ENCODE assay signal across 31 cellular contexts in genomic region chr17:73390851-73391250, GRCh38.
"Had no signal": no experiment of that assay in that cellular context is flagged by ENCODE, and none has a peak within 500 bp of the region (broad histone marks: within the 10 kb centered on the region; RNA-seq: fewer than 3 reads in every experiment).

No MANE protein-coding gene starts in this region.

- H3K4me3 Mint-ChIP-seq: activated CD4-positive, alpha-beta memory T cell treated with anti-CD3 and anti-CD28 coated beads, Interleukin-2, amount 10 ng/mL, durations not matched to agents 7 days and 5 days; activated CD4-positive, alpha-beta T cell treated with anti-CD3 and anti-CD28 coated beads, Interleukin-2, amount 10 ng/mL, durations not matched to agents 7 days and 5 days; activated naive CD4-positive, alpha-beta T cell treated with anti-CD3 and anti-CD28 coated beads, Interleukin-2, amount 10 ng/mL, durations not matched to agents 7 days and 5 days; activated naive CD8-positive, alpha-beta T cell treated with anti-CD3 and anti-CD28 coated beads, Interleukin-2, amount 10 ng/mL, durations not matched to agents 7 days and 5 days; activated T-cell treated with anti-CD3 and anti-CD28 coated beads, Interleukin-2, amount 50 U/mL, for 24 hours; activated T-cell treated with anti-CD3 and anti-CD28 coated beads, Interleukin-2, amount 50 U/mL, for 72 hours; brain; dendritic cell treated with granulocyte-macrophage colony-stimulating factor and Interleukin-4, amounts not matched to agents 40 ng/mL and 50 ng/mL, for 4 days; WTC11 had no signal

- H3K36me3 ChIP-seq: breast epithelium, esophagus muscularis mucosa, gastrocnemius medialis, heart right ventricle had no signal

- H3K4me3 ChIP-seq: ascending aorta, breast epithelium, cardiac muscle cell, coronary artery, dorsolateral prefrontal cortex, esophagus muscularis mucosa, gastrocnemius medialis, heart right ventricle had no signal

- H3K27me3 Mint-ChIP-seq: activated CD4-positive, alpha-beta memory T cell treated with anti-CD3 and anti-CD28 coated beads, Interleukin-2, amount 10 ng/mL, durations not matched to agents 7 days and 5 days; activated CD4-positive, alpha-beta T cell treated with anti-CD3 and anti-CD28 coated beads, Interleukin-2, amount 10 ng/mL, durations not matched to agents 7 days and 5 days; activated naive CD4-positive, alpha-beta T cell treated with anti-CD3 and anti-CD28 coated beads, Interleukin-2, amount 10 ng/mL, durations not matched to agents 7 days and 5 days; activated naive CD8-positive, alpha-beta T cell treated with anti-CD3 and anti-CD28 coated beads, Interleukin-2, amount 10 ng/mL, durations not matched to agents 7 days and 5 days; activated T-cell treated with anti-CD3 and anti-CD28 coated beads, Interleukin-2, amount 50 U/mL, for 24 hours; brain; dendritic cell treated with granulocyte-macrophage colony-stimulating factor and Interleukin-4, amounts not matched to agents 40 ng/mL and 50 ng/mL, for 4 days had no signal

- ATAC-seq: activated naive CD4-positive, alpha-beta T cell treated with anti-CD3 and anti-CD28 coated beads, Interleukin-2, amount 50 U/mL, for 72 hours; activated T-cell treated with anti-CD3 and anti-CD28 coated beads, Interleukin-2, amount 50 U/mL, for 72 hours; foreskin keratinocyte; gastrocnemius medialis; heart right ventricle; WTC11 had no signal

- DNase-seq: activated CD4-positive, alpha-beta memory T cell treated with anti-CD3 and anti-CD28 coated beads, Interleukin-2, amount 10 ng/mL, durations not matched to agents 7 days and 5 days; activated CD4-positive, alpha-beta T cell treated with anti-CD3 and anti-CD28 coated beads for 1 hour; activated CD4-positive, alpha-beta T cell treated with anti-CD3 and anti-CD28 coated beads for 4 hours; activated CD4-positive, alpha-beta T cell treated with anti-CD3 and anti-CD28 coated beads, Interleukin-2, amount 10 ng/mL, durations not matched to agents 7 days and 5 days; activated CD4-positive, alpha-beta T cell treated with anti-CD3 and anti-CD28 coated beads, Interleukin-2, amount 50 U/mL, for 4 hours; activated CD8-positive, alpha-beta memory T cell treated with anti-CD3 and anti-CD28 coated beads, Interleukin-2, amount 50 U/mL, for 48 hours; activated gamma-delta T cell; activated naive CD4-positive, alpha-beta T cell; activated naive CD4-positive, alpha-beta T cell treated with anti-CD3 and anti-CD28 coated beads, Interleukin-2, amount 10 ng/mL, durations not matched to agents 7 days and 5 days; activated naive CD8-positive, alpha-beta T cell treated with anti-CD3 and anti-CD28 coated beads, Interleukin-2, amount 10 ng/mL, durations not matched to agents 7 days and 5 days; activated T-cell treated with anti-CD3 and anti-CD28 coated beads for 4 hours; activated T-cell treated with anti-CD3 and anti-CD28 coated beads, Interleukin-2, amount 50 U/mL, for 24 hours; activated T-cell treated with anti-CD3 and anti-CD28 coated beads, Interleukin-2, amount 50 U/mL, for 72 hours; central memory CD4-positive, alpha-beta T cell; cerebellar nuclear complex; dorsolateral prefrontal cortex; effector memory CD4-positive, alpha-beta T cell; erythroblast; foreskin keratinocyte; gastrocnemius medialis; heart right ventricle; T-helper 2 cell had no signal

- H3K9me3 Mint-ChIP-seq: activated CD4-positive, alpha-beta memory T cell treated with anti-CD3 and anti-CD28 coated beads, Interleukin-2, amount 10 ng/mL, durations not matched to agents 7 days and 5 days; activated CD4-positive, alpha-beta T cell treated with anti-CD3 and anti-CD28 coated beads, Interleukin-2, amount 10 ng/mL, durations not matched to agents 7 days and 5 days; activated naive CD4-positive, alpha-beta T cell treated with anti-CD3 and anti-CD28 coated beads, Interleukin-2, amount 10 ng/mL, durations not matched to agents 7 days and 5 days; activated naive CD4-positive, alpha-beta T cell treated with anti-CD3 and anti-CD28 coated beads, Interleukin-2, amount 50 U/mL, for 72 hours; activated naive CD8-positive, alpha-beta T cell treated with anti-CD3 and anti-CD28 coated beads, Interleukin-2, amount 10 ng/mL, durations not matched to agents 7 days and 5 days; activated T-cell treated with anti-CD3 and anti-CD28 coated beads, Interleukin-2, amount 50 U/mL, for 24 hours; activated T-cell treated with anti-CD3 and anti-CD28 coated beads, Interleukin-2, amount 50 U/mL, for 72 hours; brain; dendritic cell treated with granulocyte-macrophage colony-stimulating factor and Interleukin-4, amounts not matched to agents 40 ng/mL and 50 ng/mL, for 4 days; WTC11 had no signal

- H3K9me3 ChIP-seq: ascending aorta, breast epithelium, esophagus muscularis mucosa, gastrocnemius medialis, heart right ventricle had no signal

- H3K4me1 Mint-ChIP-seq: activated CD4-positive, alpha-beta memory T cell treated with anti-CD3 and anti-CD28 coated beads, Interleukin-2, amount 10 ng/mL, durations not matched to agents 7 days and 5 days; activated CD4-positive, alpha-beta T cell treated with anti-CD3 and anti-CD28 coated beads, Interleukin-2, amount 10 ng/mL, durations not matched to agents 7 days and 5 days; activated naive CD4-positive, alpha-beta T cell treated with anti-CD3 and anti-CD28 coated beads, Interleukin-2, amount 10 ng/mL, durations not matched to agents 7 days and 5 days; activated naive CD8-positive, alpha-beta T cell treated with anti-CD3 and anti-CD28 coated beads, Interleukin-2, amount 10 ng/mL, durations not matched to agents 7 days and 5 days had no signal

- H3K27ac ChIP-seq: ascending aorta, breast epithelium, cardiac muscle cell, coronary artery, dorsolateral prefrontal cortex, esophagus muscularis mucosa, foreskin keratinocyte, gastrocnemius medialis, heart right ventricle had no signal

- H3K4me1 ChIP-seq: ascending aorta, breast epithelium, esophagus muscularis mucosa, foreskin keratinocyte, gastrocnemius medialis had no signal

- H3K36me3 Mint-ChIP-seq: activated naive CD4-positive, alpha-beta T cell treated with anti-CD3 and anti-CD28 coated beads, Interleukin-2, amount 10 ng/mL, durations not matched to agents 7 days and 5 days; activated naive CD4-positive, alpha-beta T cell treated with anti-CD3 and anti-CD28 coated beads, Interleukin-2, amount 50 U/mL, for 72 hours; activated naive CD8-positive, alpha-beta T cell treated with anti-CD3 and anti-CD28 coated beads, Interleukin-2, amount 10 ng/mL, durations not matched to agents 7 days and 5 days; WTC11 had no signal

- H3K27ac Mint-ChIP-seq: activated CD4-positive, alpha-beta memory T cell treated with anti-CD3 and anti-CD28 coated beads, Interleukin-2, amount 10 ng/mL, durations not matched to agents 7 days and 5 days; activated CD4-positive, alpha-beta T cell treated with anti-CD3 and anti-CD28 coated beads, Interleukin-2, amount 10 ng/mL, durations not matched to agents 7 days and 5 days; activated naive CD4-positive, alpha-beta T cell treated with anti-CD3 and anti-CD28 coated beads, Interleukin-2, amount 10 ng/mL, durations not matched to agents 7 days and 5 days; activated naive CD8-positive, alpha-beta T cell treated with anti-CD3 and anti-CD28 coated beads, Interleukin-2, amount 10 ng/mL, durations not matched to agents 7 days and 5 days; activated T-cell treated with anti-CD3 and anti-CD28 coated beads, Interleukin-2, amount 50 U/mL, for 24 hours; activated T-cell treated with anti-CD3 and anti-CD28 coated beads, Interleukin-2, amount 50 U/mL, for 72 hours; brain; dendritic cell treated with granulocyte-macrophage colony-stimulating factor and Interleukin-4, amounts not matched to agents 40 ng/mL and 50 ng/mL, for 4 days; WTC11 had no signal

- H3K27me3 ChIP-seq: ascending aorta, breast epithelium, cardiac muscle cell, dorsolateral prefrontal cortex, foreskin keratinocyte, gastrocnemius medialis, heart right ventricle had no signal
